ENCODE assay signal across 32 cellular contexts in the genomic region with DNA sequence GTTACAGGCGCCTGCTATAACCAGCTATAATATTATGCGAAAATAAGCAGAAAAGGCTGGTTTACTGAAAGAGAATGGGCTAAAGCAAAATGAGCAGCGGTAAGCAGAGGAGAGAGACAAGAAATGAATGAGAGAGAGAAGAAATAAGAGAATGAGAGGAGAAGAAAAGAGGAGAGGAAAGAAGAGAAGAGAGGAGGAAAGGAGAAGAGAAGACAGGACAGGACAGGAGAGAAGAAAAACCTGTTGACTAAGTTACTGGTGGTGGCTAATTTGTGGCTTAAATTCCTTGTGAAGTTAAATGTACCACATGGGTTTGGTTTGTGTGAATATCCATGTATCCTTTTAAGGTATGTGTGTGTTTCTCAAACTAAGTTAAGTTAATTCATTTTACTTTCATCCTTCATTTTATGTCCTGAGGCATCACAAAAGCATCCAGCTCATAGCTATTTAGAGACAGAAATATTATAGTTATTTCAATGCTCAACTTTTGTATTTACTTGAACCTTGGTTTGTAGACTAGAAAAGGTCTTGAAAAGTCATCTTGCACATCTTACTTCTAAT. TPM values are rescaled to one million over a fixed set of nuclear protein-coding genes. Genes with fewer than 3 reads are reported as not detected.
DNase-seq lines count a peak whose midpoint lies in the region; ATAC-seq, FAIRE-seq and TF ChIP-seq lines count a peak whose summit lies in the region.
"Had no signal": no experiment of that assay in that cellular context is flagged by ENCODE, and none has a peak within 500 bp of the region (broad histone marks: within the 10 kb centered on the region; RNA-seq: fewer than 3 reads in every experiment).

No MANE protein-coding gene starts in this region.

- no peak for ATAC-seq in HepG2
- no peak for ATAC-seq in activated naive CD8-positive, alpha-beta T cell treated with anti-CD3 and anti-CD28 coated beads, Interleukin-2, amount 50 U/mL, for 24 hours
- ATAC-seq: left lung; natural killer cell treated with Interleukin-12 subunit alpha and Interleukin-12 subunit beta and Interleukin-15 and Interleukin-18, amount 100 ng/mL, for 72 hours; pancreas; right cardiac atrium; stimulated activated naive CD8-positive, alpha-beta T cell treated with anti-CD3 and anti-CD28 coated beads, Interleukin-15, amount 100 ng/mL, for 72 hours had no signal

- no TSS peak for BruUV-seq in HepG2 (replicated peaks; lab: Mats Ljungman, UMichigan)

- POLR2A ChIA-PET in HepG2 (lab: Yijun Ruan, JAX) = no interaction called here

- no peak overlapping the region for H2AFZ ChIP-seq in HepG2 (ENCODE audit: low read length)

- no peaks in the 10 kb centered on the region for H3K36me3 ChIP-seq in esophagus muscularis mucosa
- H3K36me3 ChIP-seq in skeletal muscle satellite cell (ENCODE audit: insufficient read depth, low read length) = no peaks in the 10 kb centered on the region
- no peaks in the 10 kb centered on the region for H3K36me3 ChIP-seq in HepG2 (replicated peaks in 1 of 2; ENCODE audit: control insufficient read depth in 1 of 2, insufficient read depth in 2 of 2, low read length in 2 of 2)
- H3K36me3 ChIP-seq: left lung, pancreas, upper lobe of left lung had no signal

- intact Hi-C loops in esophagus muscularis mucosa (cut with DNase I) = loop anchor here (5.0 kb wide), 1 partner anchor 158 kb away; no protein-coding TSS in a partner anchor
- intact Hi-C loops in HepG2 (cut with micrococcal nuclease; ENCODE audit: unreplicated experiment) = no loop called here

- in situ Hi-C loops in HepG2 (cut with HindIII; ENCODE audit: extremely low pct_ligation_motif_present, low pct_unique_long_range_greater_than_20kb) = loop anchor here (10.0 kb wide), 1 partner anchor 176 kb away; no protein-coding TSS in a partner anchor

- H3K9me3 Mint-ChIP-seq in activated naive CD8-positive, alpha-beta T cell treated with anti-CD3 and anti-CD28 coated beads, Interleukin-2, amount 50 U/mL, for 24 hours = no peaks in the 10 kb centered on the region
- H3K9me3 Mint-ChIP-seq: H9; IgD-negative memory B cell; natural killer cell treated with Interleukin-12 subunit alpha and Interleukin-12 subunit beta and Interleukin-15 and Interleukin-18, amount 100 ng/mL, for 72 hours; stimulated activated naive CD8-positive, alpha-beta T cell treated with anti-CD3 and anti-CD28 coated beads, Interleukin-15, amount 100 ng/mL, for 72 hours had no signal

- H3K4me2 ChIP-seq in skeletal muscle satellite cell (ENCODE audit: low read length) (peak overlapping the region; percentile 92), HepG2 (ENCODE audit: low read depth, low read length) (no peak overlapping the region)

- H3K27me3 ChIP-seq in esophagus muscularis mucosa (no peaks in the 10 kb centered on the region), skeletal muscle satellite cell (ENCODE audit: control insufficient read depth, insufficient read depth, low read length) (no peaks in the 10 kb centered on the region), HepG2 (ENCODE audit: control insufficient read depth in 1 of 2, insufficient read depth in 2 of 2, low read length in 2 of 2) (no peaks in the 10 kb centered on the region)
- H3K27me3 ChIP-seq: left lung, pancreas, upper lobe of left lung had no signal

- no peak for FAIRE-seq in HepG2 (lab: Jason Lieb, UNC)
- FAIRE-seq: GM12891, pancreas had no signal

- peak; percentile 78 for DNase-seq in AG10803 (ENCODE audit: low read depth)
- peak; percentile 25 for DNase-seq in M059J (ENCODE audit: low read depth)
- no peak for DNase-seq in esophagus muscularis mucosa (ENCODE audit: extremely low spot score)
- no peak for DNase-seq in DMS79 treated with DMSO at 0.1 percent for 48 hours (lab: John Stamatoyannopoulos, UW)
- DNase-seq in NCI-H510A treated with DMSO at 0.1 percent for 48 hours (lab: John Stamatoyannopoulos, UW) = no peak
- no peak for DNase-seq in HepG2 (ENCODE audit: low spot score)
- DNase-seq in activated naive CD8-positive, alpha-beta T cell treated with anti-CD3 and anti-CD28 coated beads, Interleukin-2, amount 50 U/mL, for 24 hours = no peak
- DNase-seq: activated CD4-positive, alpha-beta T cell treated with anti-CD3 and anti-CD28 coated beads, Interleukin-2, amount 50 U/mL, for 4 hours; activated CD4-positive, CD25-positive, alpha-beta regulatory T cell; Calu3; effector CD8-positive, alpha-beta T cell; erythroblast; foreskin melanocyte; H9; hippocampal formation; left lung; midbrain; MM.1S; NCI-H1436 treated with DMSO at 0.1 percent for 48 hours; NCI-H2107; pancreas; right cardiac atrium; stimulated activated naive CD8-positive, alpha-beta T cell treated with anti-CD3 and anti-CD28 coated beads, Interleukin-15, amount 100 ng/mL, for 72 hours; SW 1271; T1000; upper lobe of left lung had no signal

- H4K20me1 ChIP-seq in HepG2 (ENCODE audit: insufficient read depth, low read length) = no peaks in the 10 kb centered on the region

- no peak overlapping the region for H3K27ac Mint-ChIP-seq in activated naive CD8-positive, alpha-beta T cell treated with anti-CD3 and anti-CD28 coated beads, Interleukin-2, amount 50 U/mL, for 24 hours
- H3K27ac Mint-ChIP-seq: activated naive CD8-positive, alpha-beta T cell; H9; IgD-negative memory B cell; natural killer cell treated with Interleukin-12 subunit alpha and Interleukin-12 subunit beta and Interleukin-15 and Interleukin-18, amount 100 ng/mL, for 72 hours; stimulated activated naive CD8-positive, alpha-beta T cell treated with anti-CD3 and anti-CD28 coated beads, Interleukin-15, amount 100 ng/mL, for 72 hours had no signal

- H3K27ac ChIP-seq in esophagus muscularis mucosa (replicated peaks in 1 of 4) (peak overlapping the region; percentile 89 to 90 (median 90)), HepG2 (ENCODE audit: extremely low read length, insufficient read depth, low read length) (no peak overlapping the region)
- H3K27ac ChIP-seq: C4-2B, left lung, pancreas, upper lobe of left lung had no signal

- H3K27me3 Mint-ChIP-seq in activated naive CD8-positive, alpha-beta T cell treated with anti-CD3 and anti-CD28 coated beads, Interleukin-2, amount 50 U/mL, for 24 hours = peaks cover 8% of the 10 kb centered on the region
- H3K27me3 Mint-ChIP-seq: stimulated activated naive CD8-positive, alpha-beta T cell treated with anti-CD3 and anti-CD28 coated beads, Interleukin-15, amount 100 ng/mL, for 72 hours had no signal

- H3K4me3 ChIP-seq in AG10803 (ENCODE audit: low read length) (no peak overlapping the region), esophagus muscularis mucosa (no peak overlapping the region), skeletal muscle satellite cell (ENCODE audit: low read length) (no peak overlapping the region), HepG2 (replicated peaks in 1 of 3; ENCODE audit: insufficient read depth in 1 of 3, low read depth in 2 of 3, low read length in 3 of 3) (no peak overlapping the region)
- H3K4me3 ChIP-seq: left lung, pancreas, upper lobe of left lung had no signal

- no peaks in the 10 kb centered on the region for H3K79me2 ChIP-seq in HepG2 (ENCODE audit: insufficient read depth, low read length)

- H3K9ac ChIP-seq in skeletal muscle satellite cell (ENCODE audit: low read depth, low read length) (peak overlapping the region; percentile 34), HepG2 (ENCODE audit: insufficient read depth, low read depth, low read length) (no peak overlapping the region)

- TF ChIP-seq CTCF in AG10803 (conservative IDR thresholded peaks at IDR 0.05; ENCODE audit: low read length) (no peak), esophagus muscularis mucosa (IDR thresholded peaks at IDR 0.05) (no peak), HepG2 (CRISPR knock-in tag; IDR thresholded peaks at IDR 0.05) (no peak)

- H3K36me3 Mint-ChIP-seq in activated naive CD8-positive, alpha-beta T cell treated with anti-CD3 and anti-CD28 coated beads, Interleukin-2, amount 50 U/mL, for 24 hours (ENCODE audit: low read depth) = no peaks in the 10 kb centered on the region
- H3K36me3 Mint-ChIP-seq: activated naive CD8-positive, alpha-beta T cell; natural killer cell treated with Interleukin-12 subunit alpha and Interleukin-12 subunit beta and Interleukin-15 and Interleukin-18, amount 100 ng/mL, for 72 hours had no signal

- CTCF ChIA-PET in HepG2 (lab: Yijun Ruan, JAX; ENCODE audit: low intra/inter-chr PET ratio, low total read pairs) = no interaction called here

- TF ChIP-seq POLR2A in esophagus muscularis mucosa (IDR thresholded peaks at IDR 0.05; ENCODE audit: low read depth) = no peak
- TF ChIP-seq POLR2A in HepG2 (IDR thresholded peaks at IDR 0.05; ENCODE audit: insufficient read depth in 1 of 2, low read depth in 2 of 2, low read length in 2 of 2) = no peak

- no peak overlapping the region for H3K4me3 Mint-ChIP-seq in activated naive CD8-positive, alpha-beta T cell treated with anti-CD3 and anti-CD28 coated beads, Interleukin-2, amount 50 U/mL, for 24 hours
- H3K4me3 Mint-ChIP-seq: activated naive CD8-positive, alpha-beta T cell; H9; IgD-negative memory B cell; natural killer cell treated with Interleukin-12 subunit alpha and Interleukin-12 subunit beta and Interleukin-15 and Interleukin-18, amount 100 ng/mL, for 72 hours; stimulated activated naive CD8-positive, alpha-beta T cell treated with anti-CD3 and anti-CD28 coated beads, Interleukin-15, amount 100 ng/mL, for 72 hours had no signal

- H3K9me3 ChIP-seq in esophagus muscularis mucosa (no peaks in the 10 kb centered on the region), skeletal muscle satellite cell (replicated peaks; ENCODE audit: low read length) (no peaks in the 10 kb centered on the region), HepG2 (ENCODE audit: low read length) (no peaks in the 10 kb centered on the region)
- H3K9me3 ChIP-seq: left lung, pancreas, upper lobe of left lung had no signal

- TF ChIP-seq RAD21 in HepG2 (CRISPR knock-in tag; IDR thresholded peaks at IDR 0.05) = no peak

- TF ChIP-seq EP300 in esophagus muscularis mucosa (IDR thresholded peaks at IDR 0.05) (no peak), HepG2 (IDR thresholded peaks at IDR 0.05; ENCODE audit: low read depth in 2 of 2, low read length in 2 of 2) (no peak), HepG2 (CRISPR knock-in tag; IDR thresholded peaks at IDR 0.05; ENCODE audit: borderline replicate concordance) (no peak)

- 98% methylated on average over 3 of the region's 3 CpGs for WGBS in esophagus muscularis mucosa
- WGBS in HepG2 (ENCODE audit: low lambda C conversion rate) = 90% methylated on average over 3 of the region's 3 CpGs

- H3K4me1 Mint-ChIP-seq in activated naive CD8-positive, alpha-beta T cell treated with anti-CD3 and anti-CD28 coated beads, Interleukin-2, amount 50 U/mL, for 24 hours = no peaks in the 10 kb centered on the region
- H3K4me1 Mint-ChIP-seq: IgD-negative memory B cell; stimulated activated naive CD8-positive, alpha-beta T cell treated with anti-CD3 and anti-CD28 coated beads, Interleukin-15, amount 100 ng/mL, for 72 hours had no signal

- H3K4me1 ChIP-seq in esophagus muscularis mucosa (peaks cover 19 to 69% (median 67%) of the 10 kb centered on the region in 4 donors), skeletal muscle satellite cell (ENCODE audit: control insufficient read depth, insufficient read depth, low read length) (peaks cover 51% of the 10 kb centered on the region), HepG2 (ENCODE audit: insufficient read depth, low read length) (no peaks in the 10 kb centered on the region)
- H3K4me1 ChIP-seq: left lung had no signal

RNA-seq across cellular contexts. Expression of a gene that starts 3.1 kb away (rescaled TPM):
- 21.9 and 32.3 TPM in 2 replicates for total RNA-seq in M059J (2014; rRNA removed; shearing (Covaris generic))
- total RNA-seq in esophagus muscularis mucosa (100 to 1,000 TPM; 143 to 194 (median 175) TPM), HepG2 (2016; rRNA removed; fragmentation: Illumina TruSeq; extraction: Trizol) (0.13 and 0.38 TPM in 2 replicates)
- total RNA-seq in skeletal muscle satellite cell (2012; rRNA removed) = 165 and 169 TPM in 2 replicates
- under 0.01 TPM in 1 of 2 replicates, not detected in the other for total RNA-seq in HepG2 (2016; cell fraction: cytosol; rRNA removed; fragmentation: Illumina TruSeq; extraction: Trizol; ENCODE audit: low read depth)
- 0.15 and 0.43 TPM in 2 replicates for total RNA-seq in HepG2 (2016; cell fraction: insoluble cytoplasmic fraction; rRNA removed; fragmentation: Illumina TruSeq; extraction: Trizol)
- total RNA-seq in HepG2 (2016; cell fraction: membrane; rRNA removed; fragmentation: Illumina TruSeq; extraction: Trizol) = 0.10 and 0.22 TPM in 2 replicates
- total RNA-seq in HepG2 (2016; cell fraction: nucleus; rRNA removed; fragmentation: Illumina TruSeq; extraction: Trizol) = 1.3 and 2.1 TPM in 2 replicates
- 0.30 and 0.36 TPM in 2 replicates for polyA plus RNA-seq in HepG2 (2011; rRNA removed)
- polyA plus RNA-seq in HepG2 (2011; cell fraction: cytosol; rRNA removed) = 0.15 and 0.18 TPM in 2 replicates
- 0.84 and 1.3 TPM in 2 replicates for polyA plus RNA-seq in HepG2 (2011; cell fraction: nucleus; rRNA removed)
- 0.23 and 0.40 TPM in 2 replicates for polyA plus RNA-seq in HepG2 (2012)
- polyA plus RNA-seq in HepG2 (2016; cell fraction: cytosol; fragmentation: Illumina TruSeq; extraction: Trizol; ENCODE audit: low read depth) = 0.02 and 0.07 TPM in 2 replicates
- polyA plus RNA-seq in HepG2 (2016; cell fraction: insoluble cytoplasmic fraction; fragmentation: Illumina TruSeq; extraction: Trizol; ENCODE audit: low read depth) = 0.09 and 0.14 TPM in 2 replicates
- 0.02 TPM in 2 replicates for polyA plus RNA-seq in HepG2 (2016; cell fraction: membrane; fragmentation: Illumina TruSeq; extraction: Trizol; ENCODE audit: low read depth)
- 0.89 and 1.2 TPM in 2 replicates for polyA plus RNA-seq in HepG2 (2016; cell fraction: nucleus; fragmentation: Illumina TruSeq; extraction: Trizol; ENCODE audit: insufficient read depth, low read depth)
- 1.2 and 3.1 TPM in 2 replicates for polyA minus RNA-seq in HepG2 (2011; rRNA and poly(A)+ RNA removed; ENCODE audit: low replicate concordance)
- 0.59 TPM in 1 of 2 replicates, not detected in the other for polyA minus RNA-seq in HepG2 (2011; cell fraction: cytosol; rRNA and poly(A)+ RNA removed)
- 1.5 and 2.5 TPM in 2 replicates for polyA minus RNA-seq in HepG2 (2011; cell fraction: nucleus; rRNA and poly(A)+ RNA removed)

Comparison
In these comparisons a context has a peak if more than half of its experiments do, and no peak if none do; other contexts are left out.
1. DNase-seq: peak in AG10803 (single experiment) and M059J (single experiment); none in esophagus muscularis mucosa (single experiment), DMS79 treated with DMSO at 0.1 percent for 48 hours (single experiment), NCI-H510A treated with DMSO at 0.1 percent for 48 hours (single experiment), HepG2 (single experiment) and activated naive CD8-positive, alpha-beta T cell treated with anti-CD3 and anti-CD28 coated beads, Interleukin-2, amount 50 U/mL, for 24 hours (single experiment).